In the genomic region with DNA sequence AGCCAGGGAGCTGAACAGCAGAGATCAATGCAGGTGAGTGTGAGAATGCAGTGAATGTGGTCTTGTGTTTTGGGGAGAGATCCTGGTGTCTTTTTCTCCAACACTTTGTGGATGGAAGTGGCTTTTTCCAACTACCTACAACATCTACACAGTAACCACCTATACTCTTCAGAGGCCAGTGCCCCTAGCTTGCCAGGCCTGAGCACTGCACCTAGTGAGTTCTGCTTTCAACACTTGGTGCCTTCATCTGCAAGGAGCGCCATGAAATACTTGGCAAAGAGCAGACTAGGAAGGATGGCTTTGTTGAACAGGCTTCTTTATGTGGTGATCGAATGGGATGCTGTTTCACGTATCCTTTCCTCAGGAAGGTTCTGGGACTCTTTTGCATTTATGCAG, we compare ENCODE assay signal across 16 cellular contexts. TPM values are rescaled to one million over a fixed set of nuclear protein-coding genes. Genes with fewer than 3 reads are reported as not detected.
DNase-seq lines count a peak whose midpoint lies in the region; ATAC-seq and TF ChIP-seq lines count a peak whose summit lies in the region.
"Had no signal": no experiment of that assay in that cellular context is flagged by ENCODE, and none has a peak within 500 bp of the region (broad histone marks: within the 10 kb centered on the region; RNA-seq: fewer than 3 reads in every experiment).

No MANE protein-coding gene starts in this region.

- H3K27ac ChIP-seq in effector memory CD4-positive, alpha-beta T cell (ENCODE audit: insufficient read depth, low read length, poor library complexity, severe bottlenecking): no peak overlapping the region
- H3K27ac ChIP-seq in ovary: no peak overlapping the region
- H3K27ac ChIP-seq: SJSA1 had no signal

- H3K36me3 ChIP-seq in effector memory CD4-positive, alpha-beta T cell (ENCODE audit: control insufficient read depth, insufficient read depth, low read length): no peaks in the 10 kb centered on the region
- H3K36me3 ChIP-seq in ovary: no peaks in the 10 kb centered on the region
- H3K36me3 ChIP-seq: SJSA1 had no signal

- no peaks in the 10 kb centered on the region for H3K4me1 ChIP-seq in effector memory CD4-positive, alpha-beta T cell (ENCODE audit: control insufficient read depth, insufficient read depth, low read length, poor library complexity, severe bottlenecking)
- H3K4me1 ChIP-seq in ovary (ENCODE audit: insufficient read depth): no peaks in the 10 kb centered on the region
- H3K4me1 ChIP-seq: SJSA1 had no signal

- peak; percentile 25 for ATAC-seq in left ventricle myocardium superior
- no peak for ATAC-seq in Right ventricle myocardium superior (ENCODE audit: poor library complexity)
- peak; percentile 14 for ATAC-seq in esophagus mucosa

- WGBS in ovary, 3 donors: 94 to 98% (median 95%) methylated on average over 3 of the region's 3 CpGs

- no peaks in the 10 kb centered on the region for H3K9me3 Mint-ChIP-seq in progenitor cell of endocrine pancreas (ENCODE audit: low read depth)

- H3K4me3 ChIP-seq in effector memory CD4-positive, alpha-beta T cell (ENCODE audit: insufficient read depth, low read depth, low read length, poor library complexity, severe bottlenecking): no peak overlapping the region
- H3K4me3 ChIP-seq in ovary: no peak overlapping the region
- H3K4me3 ChIP-seq: SJSA1 had no signal

- no peak for TF ChIP-seq POLR2A in ovary (IDR thresholded peaks at IDR 0.05)

- TF ChIP-seq EP300 in ovary (IDR thresholded peaks at IDR 0.05): no peak

- no peaks in the 10 kb centered on the region for H3K27me3 Mint-ChIP-seq in progenitor cell of endocrine pancreas

- H3K4me1 Mint-ChIP-seq in progenitor cell of endocrine pancreas (ENCODE audit: low read depth): peaks cover 13% of the 10 kb centered on the region

- peak overlapping the region; percentile 40 for H3K27ac Mint-ChIP-seq in progenitor cell of endocrine pancreas

- H3K36me3 Mint-ChIP-seq in progenitor cell of endocrine pancreas (ENCODE audit: insufficient read depth): no peaks in the 10 kb centered on the region

- TF ChIP-seq CTCF in progenitor cell of endocrine pancreas (IDR thresholded peaks at IDR 0.05; ENCODE audit: unreplicated experiment) (no peak), ovary (IDR thresholded peaks at IDR 0.05) (no peak)

- no peak overlapping the region for H3K4me3 Mint-ChIP-seq in progenitor cell of endocrine pancreas (ENCODE audit: low read depth)

- H3K27me3 ChIP-seq in effector memory CD4-positive, alpha-beta T cell (replicated peaks; ENCODE audit: control insufficient read depth, insufficient read depth, low read length, poor library complexity, severe bottlenecking): no peaks in the 10 kb centered on the region
- H3K27me3 ChIP-seq in ovary: no peaks in the 10 kb centered on the region
- H3K27me3 ChIP-seq: SJSA1 had no signal

- intact Hi-C loops in left ventricle myocardium superior (cut with micrococcal nuclease): no loop called here
- intact Hi-C loops in Right ventricle myocardium superior (cut with DNase I): no loop called here
- intact Hi-C loops in ovary (cut with DNase I): no loop called here

- DNase-seq in left ventricle myocardium superior: no peak
- DNase-seq in Right ventricle myocardium superior: no peak
- no peak for DNase-seq in progenitor cell of endocrine pancreas (ENCODE audit: low spot score, unreplicated experiment)
- no peak for DNase-seq in effector memory CD4-positive, alpha-beta T cell
- DNase-seq in COLO829 (ENCODE audit: low spot score): no peak
- DNase-seq in ovary: no peak
- DNase-seq: COR-L47; KG1; NCI-H1092 treated with DMSO at 0.1 percent for 48 hours; NCI-H1436 treated with DMSO at 0.1 percent for 48 hours; NCI-H2029; NCI-H524; NCI-H774; NK-92 treated with Interleukin-12 subunit alpha and Interleukin-12 subunit beta, amount 100 ng/mL, for 24 hours had no signal

- no peaks in the 10 kb centered on the region for H3K9me3 ChIP-seq in effector memory CD4-positive, alpha-beta T cell (ENCODE audit: control insufficient read depth, low read length)
- H3K9me3 ChIP-seq in ovary: no peaks in the 10 kb centered on the region
- H3K9me3 ChIP-seq: SJSA1 had no signal

RNA-seq across cellular contexts. Expression of a gene that starts 21.3 kb away (rescaled TPM):
- total RNA-seq in left ventricle myocardium superior: 180 TPM
- 163 TPM for total RNA-seq in Right ventricle myocardium superior
- total RNA-seq in esophagus mucosa: 271 TPM
- total RNA-seq in progenitor cell of endocrine pancreas: 441 TPM in 2 replicates
- 100 to 1,000 TPM; 163 to 283 (median 240) TPM for total RNA-seq in ovary
- 100 to 1,000 TPM; 278 to 323 TPM for polyA plus RNA-seq in ovary
